19 cellular contexts compared by ENCODE assay signal in the genomic region with DNA sequence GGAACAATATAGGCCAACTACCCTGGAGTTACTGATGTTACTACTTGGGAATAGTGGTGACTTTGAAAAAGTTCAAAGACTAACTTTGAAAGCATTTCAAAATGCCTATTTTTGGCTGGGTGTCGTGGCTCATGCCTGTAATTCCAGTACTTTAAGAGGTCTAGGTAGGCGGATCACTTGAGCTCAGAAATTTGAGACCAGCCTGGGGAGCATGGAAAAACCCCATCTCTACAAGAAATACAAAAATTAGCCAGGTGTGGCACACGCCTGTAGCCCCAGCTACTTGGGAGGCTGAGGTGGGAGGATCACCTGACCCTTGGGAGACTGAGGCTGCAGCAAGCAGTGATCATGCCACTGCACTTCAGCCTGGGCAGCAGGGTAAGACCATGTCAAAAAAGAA.
"Had no signal": no experiment of that assay in that cellular context is flagged by ENCODE, and none has a peak within 500 bp of the region (broad histone marks: within the 10 kb centered on the region; RNA-seq: fewer than 3 reads in every experiment).

No MANE protein-coding gene starts in this region.

- H3K27ac Mint-ChIP-seq: activated CD4-positive, alpha-beta memory T cell treated with anti-CD3 and anti-CD28 coated beads for 36 hours; activated naive CD8-positive, alpha-beta T cell treated with anti-CD3 and anti-CD28 coated beads for 36 hours; T-helper 2 cell treated with Interferon-gamma antibody and Interleukin-4, amounts not matched to agents 5 μg/mL and 100 μg/mL, for 36 hours had no signal

- H3K4me3 ChIP-seq: body of pancreas, tibial nerve, uterus had no signal

- H3K9me3 ChIP-seq: body of pancreas, tibial nerve, uterus had no signal

- ATAC-seq: body of pancreas; effector memory CD8-positive, alpha-beta T cell; naive thymus-derived CD4-positive, alpha-beta T cell had no signal

- H3K36me3 ChIP-seq: tibial nerve, uterus had no signal

- FAIRE-seq: TTC549 had no signal

- H3K27ac ChIP-seq: body of pancreas, tibial nerve, uterus had no signal

- H3K9me3 Mint-ChIP-seq: effector memory CD8-positive, alpha-beta T cell; T-helper 2 cell treated with Interferon-gamma antibody and Interleukin-4, amounts not matched to agents 5 μg/mL and 100 μg/mL, for 36 hours had no signal

- H3K4me1 ChIP-seq: uterus had no signal

- H3K4me3 Mint-ChIP-seq: activated CD4-positive, alpha-beta memory T cell treated with anti-CD3 and anti-CD28 coated beads for 36 hours; T-helper 2 cell treated with Interferon-gamma antibody and Interleukin-4, amounts not matched to agents 5 μg/mL and 100 μg/mL, for 36 hours had no signal

- H3K36me3 Mint-ChIP-seq: activated CD4-positive, alpha-beta memory T cell treated with anti-CD3 and anti-CD28 coated beads for 36 hours had no signal

- H3K27me3 ChIP-seq: body of pancreas, tibial nerve, uterus had no signal

- DNase-seq: activated CD4-positive, alpha-beta memory T cell treated with anti-CD3 and anti-CD28 coated beads for 36 hours; activated naive CD4-positive, alpha-beta T cell; activated naive CD8-positive, alpha-beta T cell treated with anti-CD3 and anti-CD28 coated beads for 36 hours; amniotic stem cell; body of pancreas; caudate nucleus; effector memory CD8-positive, alpha-beta T cell; foreskin fibroblast; mesendoderm; naive thymus-derived CD4-positive, alpha-beta T cell; stimulated activated CD4-positive, alpha-beta T cell treated with anti-CD3 and anti-CD28 coated beads, Interleukin-12 subunit alpha, Interleukin-12 subunit beta, amount 100 ng/mL, for 4 hours; stimulated activated CD4-positive, alpha-beta T cell treated with anti-CD3 and anti-CD28 coated beads, Interleukin-1b, Interleukin-23, amount 100 ng/mL, for 48 hours; stimulated activated CD8-positive, alpha-beta memory T cell treated with anti-CD3 and anti-CD28 coated beads, Interleukin-4, amount 100 ng/mL, for 48 hours; stimulated activated naive CD4-positive, alpha-beta T cell treated with Interleukin-2 at 50 U/mL for 16 hours; substantia nigra; uterus had no signal

- H3K27me3 Mint-ChIP-seq: activated CD4-positive, alpha-beta memory T cell treated with anti-CD3 and anti-CD28 coated beads for 36 hours; activated naive CD8-positive, alpha-beta T cell treated with anti-CD3 and anti-CD28 coated beads for 36 hours; effector memory CD8-positive, alpha-beta T cell had no signal
